15 cellular contexts compared by ENCODE assay signal in the genomic region with DNA sequence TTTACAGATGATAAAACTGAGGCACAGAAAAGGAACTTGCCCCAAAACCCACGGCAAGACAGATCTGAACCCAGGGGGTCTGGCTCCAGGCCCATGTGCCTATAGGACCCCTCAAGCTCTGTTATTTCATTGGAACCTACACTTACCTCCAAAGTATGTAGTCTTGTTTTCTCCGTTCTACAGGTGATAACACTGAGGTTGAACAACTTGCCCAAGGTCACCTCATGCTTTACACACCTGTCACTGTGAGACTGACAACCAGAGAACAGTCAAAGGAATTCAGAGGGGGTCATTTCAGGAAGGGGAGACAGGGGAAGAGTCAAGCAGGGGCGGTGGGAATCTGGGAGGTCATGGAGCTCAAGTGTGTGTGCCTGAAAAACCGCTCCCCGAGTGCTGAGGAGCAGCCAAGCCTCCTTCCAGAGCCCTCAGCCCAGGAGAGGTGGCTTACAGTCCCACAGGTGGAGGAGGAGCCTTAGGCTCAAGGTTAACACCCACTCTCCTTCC. TPM values are rescaled to one million over a fixed set of nuclear protein-coding genes. Genes with fewer than 3 reads are reported as not detected.
DNase-seq lines count a peak whose midpoint lies in the region; ATAC-seq and TF ChIP-seq lines count a peak whose summit lies in the region.
"Had no signal": no experiment of that assay in that cellular context is flagged by ENCODE, and none has a peak within 500 bp of the region (broad histone marks: within the 10 kb centered on the region; RNA-seq: fewer than 3 reads in every experiment).

No MANE protein-coding gene starts in this region.

- H3K27ac ChIP-seq in mucosa of rectum (ENCODE audit: low read depth in 2 of 2, low read length in 2 of 2) (peak overlapping the region; percentile 76 to 80), spleen (peak overlapping the region in 2 of 8 donors; percentile 73 to 80), RWPE1 (no peak overlapping the region), WERI-Rb-1 (no peak overlapping the region)
- H3K27ac ChIP-seq: neural progenitor cell had no signal

- H3K4me3 ChIP-seq in mucosa of rectum (ENCODE audit: low read length in 2 of 2) (peak overlapping the region in 1 of 2 donors; percentile 68), spleen (no peak overlapping the region), WERI-Rb-1 (ENCODE audit: low read depth, low read length) (no peak overlapping the region)
- H3K4me3 ChIP-seq: neural progenitor cell had no signal

- WGBS in spleen, 5 donors = 90 to 94% (median 92%) methylated on average over 5 of the region's 5 CpGs

- H3K27me3 Mint-ChIP-seq in activated T-helper 2 cell treated with anti-CD3 and anti-CD28 coated beads, Interferon-gamma antibody, Interleukin-2, Interleukin-4, amounts not matched to agents 10 μg/mL and 5 μg/mL and 100 μg/mL, durations not matched to agents 14 hours and 24 hours and 36 hours (ENCODE audit: low read depth) = peaks cover 5% of the 10 kb centered on the region
- no peaks in the 10 kb centered on the region for H3K27me3 Mint-ChIP-seq in type B pancreatic cell

- H3K9me3 ChIP-seq in mucosa of rectum (ENCODE audit: control insufficient read depth in 2 of 2, low read length in 2 of 2) (no peaks in the 10 kb centered on the region), spleen (peaks cover 0 to 5% (median 0%) of the 10 kb centered on the region in 8 donors), WERI-Rb-1 (ENCODE audit: severe bottlenecking) (peaks cover 3% of the 10 kb centered on the region)
- H3K9me3 ChIP-seq: ascending aorta had no signal

- TF ChIP-seq CTCF in type B pancreatic cell (conservative IDR thresholded peaks at IDR 0.05) (no peak), spleen (IDR thresholded peaks at IDR 0.05 in 8 of 11, conservative IDR thresholded peaks at IDR 0.05 in 3 of 11) (no peak), RWPE1 (conservative IDR thresholded peaks at IDR 0.05; ENCODE audit: low read depth) (no peak), WERI-Rb-1 (IDR thresholded peaks at IDR 0.05; ENCODE audit: low read depth, low read length) (no peak)

- CTCF ChIA-PET in RWPE1 (lab: Yijun Ruan, JAX) = interaction anchor here (1.6 kb wide), 1 partner anchor 40 kb away, joined by 4 read pairs; no protein-coding TSS in a partner anchor

- no peak for TF ChIP-seq POLR2A in spleen (IDR thresholded peaks at IDR 0.05)

- POLR2A ChIA-PET in RWPE1 (lab: Yijun Ruan, JAX; ENCODE audit: low non-redundant PET) = interaction anchor here (1.1 kb wide), 1 partner anchor 44 kb away, joined by 5 read pairs; no protein-coding TSS in a partner anchor

- H3K4me1 ChIP-seq in mucosa of rectum (ENCODE audit: control insufficient read depth in 2 of 2, insufficient read depth in 2 of 2, low read length in 2 of 2) = peaks cover 48 to 53% of the 10 kb centered on the region in 2 donors
- peaks cover 10 to 37% (median 30%) of the 10 kb centered on the region in 6 donors for H3K4me1 ChIP-seq in spleen

- H3K36me3 ChIP-seq in mucosa of rectum (ENCODE audit: control insufficient read depth in 2 of 2, insufficient read depth in 2 of 2, low read length in 2 of 2) (no peaks in the 10 kb centered on the region), spleen (no peaks in the 10 kb centered on the region), WERI-Rb-1 (no peaks in the 10 kb centered on the region)
- H3K36me3 ChIP-seq: ascending aorta, neural progenitor cell had no signal

- peak overlapping the region; percentile 88 for H3K27ac Mint-ChIP-seq in activated T-helper 2 cell treated with anti-CD3 and anti-CD28 coated beads, Interferon-gamma antibody, Interleukin-2, Interleukin-4, amounts not matched to agents 10 μg/mL and 5 μg/mL and 100 μg/mL, durations not matched to agents 14 hours and 24 hours and 36 hours
- H3K27ac Mint-ChIP-seq in type B pancreatic cell = peak overlapping the region; percentile 51
- H3K27ac Mint-ChIP-seq: neural progenitor cell had no signal

- H3K27me3 ChIP-seq in mucosa of rectum (ENCODE audit: control insufficient read depth in 2 of 2, insufficient read depth in 2 of 2, low read length in 2 of 2) (no peaks in the 10 kb centered on the region), spleen (replicated peaks in 1 of 7) (no peaks in the 10 kb centered on the region), WERI-Rb-1 (ENCODE audit: insufficient read depth, low read depth, severe bottlenecking) (no peaks in the 10 kb centered on the region)
- H3K27me3 ChIP-seq: ascending aorta, neural progenitor cell had no signal

- DNase-seq in cardiac septum (ENCODE audit: low spot score) (peak; percentile 29), left cardiac atrium (no peak), type B pancreatic cell (ENCODE audit: extremely low spot score, unreplicated experiment) (no peak), spleen (no peak), RWPE1 (ENCODE audit: low spot score) (no peak), WERI-Rb-1 (no peak)
- DNase-seq in activated T-helper 2 cell treated with anti-CD3 and anti-CD28 coated beads, Interferon-gamma antibody, Interleukin-2, Interleukin-4, amounts not matched to agents 10 μg/mL and 5 μg/mL and 100 μg/mL, durations not matched to agents 14 hours and 24 hours and 36 hours (ENCODE audit: low spot score) = no peak
- DNase-seq: activated CD8-positive, alpha-beta memory T cell treated with anti-CD3 and anti-CD28 coated beads, Interleukin-2, amount 50 U/mL, for 48 hours; AML-193; effector CD4-positive, alpha-beta T cell; GOT3; OCI-M1 had no signal

- peaks cover 7% of the 10 kb centered on the region for H3K36me3 Mint-ChIP-seq in activated T-helper 2 cell treated with anti-CD3 and anti-CD28 coated beads, Interferon-gamma antibody, Interleukin-2, Interleukin-4, amounts not matched to agents 10 μg/mL and 5 μg/mL and 100 μg/mL, durations not matched to agents 14 hours and 24 hours and 36 hours (ENCODE audit: low read depth)
- no peaks in the 10 kb centered on the region for H3K36me3 Mint-ChIP-seq in type B pancreatic cell
- H3K36me3 Mint-ChIP-seq: neural progenitor cell had no signal

- peak overlapping the region in 1 of 2 donors; percentile 60 for H3K9ac ChIP-seq in mucosa of rectum (ENCODE audit: low read depth in 1 of 2, low read length in 2 of 2)
- H3K9ac ChIP-seq: neural progenitor cell had no signal

- H3K4me1 Mint-ChIP-seq in activated T-helper 2 cell treated with anti-CD3 and anti-CD28 coated beads, Interferon-gamma antibody, Interleukin-2, Interleukin-4, amounts not matched to agents 10 μg/mL and 5 μg/mL and 100 μg/mL, durations not matched to agents 14 hours and 24 hours and 36 hours (ENCODE audit: low read depth) = peaks cover 24% of the 10 kb centered on the region
- peaks cover 32% of the 10 kb centered on the region for H3K4me1 Mint-ChIP-seq in type B pancreatic cell (ENCODE audit: unreplicated experiment)

- peaks cover 15% of the 10 kb centered on the region for H3K9me3 Mint-ChIP-seq in activated T-helper 2 cell treated with anti-CD3 and anti-CD28 coated beads, Interferon-gamma antibody, Interleukin-2, Interleukin-4, amounts not matched to agents 10 μg/mL and 5 μg/mL and 100 μg/mL, durations not matched to agents 14 hours and 24 hours and 36 hours
- H3K9me3 Mint-ChIP-seq in type B pancreatic cell = peaks cover 16% of the 10 kb centered on the region

- intact Hi-C loops in cardiac septum (cut with DNase I) (no loop called here), left cardiac atrium (cut with DNase I) (no loop called here), spleen (cut with DNase I; ENCODE audit: low total_unique reads) (no loop called here)
- intact Hi-C loops in activated T-helper 2 cell treated with anti-CD3 and anti-CD28 coated beads, Interferon-gamma antibody, Interleukin-2, Interleukin-4, amounts not matched to agents 10 μg/mL and 5 μg/mL and 100 μg/mL, durations not matched to agents 14 hours and 24 hours and 36 hours (cut with micrococcal nuclease) = loop anchor here (1.0 to 5.0 kb wide), 4 partner anchors 47 to 450 kb away; partner anchors contain the start of genes CEP68 and SERTAD2

- no peak for ATAC-seq in left cardiac atrium

- H3K4me3 Mint-ChIP-seq in activated T-helper 2 cell treated with anti-CD3 and anti-CD28 coated beads, Interferon-gamma antibody, Interleukin-2, Interleukin-4, amounts not matched to agents 10 μg/mL and 5 μg/mL and 100 μg/mL, durations not matched to agents 14 hours and 24 hours and 36 hours (ENCODE audit: low read depth) = no peak overlapping the region
- H3K4me3 Mint-ChIP-seq in type B pancreatic cell = no peak overlapping the region
- H3K4me3 Mint-ChIP-seq: neural progenitor cell had no signal

RNA-seq across cellular contexts. Expression of gene SERTAD2, which starts 47.7 kb away (rescaled TPM):
- total RNA-seq in cardiac septum (22.8 TPM), left cardiac atrium (10 to 100 TPM; 14.3 to 14.7 TPM), type B pancreatic cell (ENCODE audit: low replicate concordance) (19.2 and 26.2 TPM in 2 replicates), spleen (10 to 100 TPM; 31.2 to 61.4 (median 43.3) TPM)
- 29.2 and 31.0 TPM in 2 replicates for total RNA-seq in activated T-helper 2 cell treated with anti-CD3 and anti-CD28 coated beads, Interferon-gamma antibody, Interleukin-2, Interleukin-4, amounts not matched to agents 10 μg/mL and 5 μg/mL and 100 μg/mL, durations not matched to agents 14 hours and 24 hours and 36 hours
- polyA plus RNA-seq in spleen = 10 to 100 TPM; 10.4 to 16.9 (median 13.6) TPM

Comparison
In these comparisons a context has a peak if more than half of its experiments do, and no peak if none do; other contexts are left out.
1. H3K27ac ChIP-seq: peak in mucosa of rectum (2 of 2); none in RWPE1 (single experiment) and WERI-Rb-1 (single experiment).